19 cellular contexts compared by ENCODE assay signal in the genomic region with DNA sequence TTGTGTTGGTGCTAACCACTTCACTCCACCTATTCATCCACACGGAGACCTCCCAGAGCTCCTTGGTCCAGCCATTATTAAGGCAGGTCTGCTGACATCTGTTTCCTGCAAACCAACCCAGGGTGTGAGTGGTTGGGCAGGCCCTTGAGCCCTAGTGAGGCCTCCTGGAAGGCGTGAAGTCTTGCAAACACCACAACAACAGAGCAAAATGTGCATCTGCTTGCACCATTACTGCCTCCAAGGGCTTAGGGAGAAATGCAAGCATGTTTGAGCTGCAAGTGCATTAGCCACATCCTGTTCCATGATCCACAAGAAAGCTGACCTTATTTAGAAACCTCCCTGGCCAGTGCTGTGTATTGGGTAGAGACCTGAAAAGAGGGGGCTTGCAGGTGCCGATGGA.
DNase-seq lines count a peak whose midpoint lies in the region; ATAC-seq, FAIRE-seq and TF ChIP-seq lines count a peak whose summit lies in the region.
"Had no signal": no experiment of that assay in that cellular context is flagged by ENCODE, and none has a peak within 500 bp of the region (broad histone marks: within the 10 kb centered on the region; RNA-seq: fewer than 3 reads in every experiment).

No MANE protein-coding gene starts in this region.

- POLR2A ChIA-PET in HEK293 (lab: Yijun Ruan, JAX) = no interaction called here
- POLR2A ChIA-PET in H1 (lab: Charles Lee; ENCODE audit: partially characterized antibody) = no interaction called here

- no peak overlapping the region for H2BK20ac ChIP-seq in H1 (ENCODE audit: low read length)

- WGBS in H1 (ENCODE audit: extremely low coverage in 1 of 2, insufficient coverage in 1 of 2, insufficient read length in 1 of 2, insufficient replicate concordance in 2 of 2, low coverage in 1 of 2, low lambda C conversion rate in 2 of 2, missing lambda C conversion rate in 1 of 2), 2 experiments = 87% methylated on average over 3 of the region's 3 CpGs; no CpG with 5 or more reads in 1 of the 2 experiments

- H3K9me3 ChIP-seq in HEK293 (ENCODE audit: control insufficient read depth, insufficient read depth, low read depth, low read length) (no peaks in the 10 kb centered on the region), H1 (ENCODE audit: insufficient read depth in 2 of 2, low read depth in 1 of 2, low read length in 1 of 2) (no peaks in the 10 kb centered on the region)
- H3K9me3 ChIP-seq: A549, HAP-1 had no signal

- H3K27ac ChIP-seq in HEK293 (ENCODE audit: extremely low read depth, low read depth, low read length) (no peak overlapping the region), H1 (ENCODE audit: low read depth, low read length) (no peak overlapping the region)
- H3K27ac ChIP-seq: A549 had no signal

- H2BK120ac ChIP-seq in H1 (replicated peaks; ENCODE audit: low read depth, low read length) = no peak overlapping the region

- no peak overlapping the region for H3K23ac ChIP-seq in H1 (ENCODE audit: insufficient read length)

- H3K4me3 Mint-ChIP-seq in stimulated activated effector memory CD8-positive, alpha-beta T cell treated with anti-CD3 and anti-CD28 coated beads, Interleukin-12 subunit alpha, Interleukin-12 subunit beta, amount 100 ng/mL, for 72 hours = no peak overlapping the region
- no peak overlapping the region for H3K4me3 Mint-ChIP-seq in CD14-positive monocyte
- H3K4me3 Mint-ChIP-seq: CD4-positive, alpha-beta T cell; HFFc6 had no signal

- H3K9me3 Mint-ChIP-seq in stimulated activated effector memory CD8-positive, alpha-beta T cell treated with anti-CD3 and anti-CD28 coated beads, Interleukin-12 subunit alpha, Interleukin-12 subunit beta, amount 100 ng/mL, for 72 hours = peaks cover 3% of the 10 kb centered on the region
- peaks cover 0 to 2% (median 0%) of the 10 kb centered on the region in 7 donors for H3K9me3 Mint-ChIP-seq in CD14-positive monocyte
- H3K9me3 Mint-ChIP-seq: CD4-positive, alpha-beta T cell had no signal

- H3K27me3 Mint-ChIP-seq in CD14-positive monocyte (ENCODE audit: low read depth in 3 of 3) = peaks cover 2 to 7% (median 2%) of the 10 kb centered on the region in 3 donors
- H3K27me3 Mint-ChIP-seq: CD4-positive, alpha-beta T cell had no signal

- no peak overlapping the region for H3K56ac ChIP-seq in H1 (replicated peaks; ENCODE audit: insufficient read length, low read depth, low read length)

- TF ChIP-seq CTCF in HEK293 (tag by site-specific recombination; IDR thresholded peaks at IDR 0.05) (no peak), H1 (IDR thresholded peaks at IDR 0.05; ENCODE audit: control extremely low read depth in 1 of 3, insufficient read depth in 1 of 3, low read depth in 1 of 3, low read length in 3 of 3) (no peak), CD14-positive monocyte (IDR thresholded peaks at IDR 0.05) (no peak)

- H2BK12ac ChIP-seq in H1 (ENCODE audit: low read depth, low read length) = no peak overlapping the region

- intact Hi-C loops in cardiac septum (cut with DNase I) (no loop called here), left ventricle myocardium superior (cut with micrococcal nuclease) (no loop called here), CD14-positive monocyte (cut with micrococcal nuclease) (no loop called here)

- H3K4me3 ChIP-seq in HEK293 (ENCODE audit: low read depth, low read length) (no peak overlapping the region), H1 (ENCODE audit: extremely low read depth in 1 of 4, insufficient read depth in 2 of 4, low read depth in 3 of 4, low read length in 4 of 4) (no peak overlapping the region)
- H3K4me3 ChIP-seq: A549, HAP-1 had no signal

- no peaks in the 10 kb centered on the region for H4K20me1 ChIP-seq in H1 (replicated peaks in 1 of 2; ENCODE audit: control insufficient read depth in 1 of 2, insufficient read depth in 2 of 2, low read length in 2 of 2)

- ATAC-seq in left ventricle myocardium superior = no peak
- ATAC-seq in stimulated activated effector memory CD8-positive, alpha-beta T cell treated with anti-CD3 and anti-CD28 coated beads, Interleukin-12 subunit alpha, Interleukin-12 subunit beta, amount 100 ng/mL, for 72 hours = peak; percentile 3
- ATAC-seq: A549 had no signal

- H2BK15ac ChIP-seq in H1 (ENCODE audit: low read length) = 0 out of 2 replicates have a peak overlapping the region, but pooled peaks have one; percentile 9

- no peak overlapping the region for H4K8ac ChIP-seq in H1 (ENCODE audit: extremely low read depth, insufficient read depth, low read length)

- H2AK5ac ChIP-seq in H1 (ENCODE audit: low read depth, low read length) = no peak overlapping the region

- H3K4me1 ChIP-seq in HEK293 (ENCODE audit: control insufficient read depth, insufficient read depth, low read length) = no peaks in the 10 kb centered on the region
- no peaks in the 10 kb centered on the region for H3K4me1 ChIP-seq in H1 (replicated peaks in 1 of 4; ENCODE audit: control insufficient read depth in 3 of 4, insufficient read depth in 4 of 4, low read length in 3 of 4)
- H3K4me1 ChIP-seq: A549, HAP-1 had no signal

- no peak for TF ChIP-seq EP300 in H1 (IDR thresholded peaks at IDR 0.05; ENCODE audit: borderline replicate concordance in 1 of 2, low read depth in 2 of 2, low read length in 2 of 2)

- H3K27me3 ChIP-seq in H1 (replicated peaks in 1 of 4; ENCODE audit: control insufficient read depth in 3 of 4, extremely low read depth in 1 of 4, insufficient read depth in 3 of 4, low read length in 3 of 4) = no peaks in the 10 kb centered on the region

- no peak for TF ChIP-seq RAD21 in H1 (IDR thresholded peaks at IDR 0.05 in 1 of 2, conservative IDR thresholded peaks at IDR 0.05 in 1 of 2; ENCODE audit: low read depth in 2 of 2, low read length in 2 of 2)

- H4K5ac ChIP-seq in H1 (ENCODE audit: insufficient read length, low read depth, low read length) = no peak overlapping the region

- FAIRE-seq in H1 (lab: Jason Lieb, UNC) = no peak
- FAIRE-seq: A549 had no signal

- peaks cover 10% of the 10 kb centered on the region for H3K4me1 Mint-ChIP-seq in stimulated activated effector memory CD8-positive, alpha-beta T cell treated with anti-CD3 and anti-CD28 coated beads, Interleukin-12 subunit alpha, Interleukin-12 subunit beta, amount 100 ng/mL, for 72 hours
- no peaks in the 10 kb centered on the region for H3K4me1 Mint-ChIP-seq in CD14-positive monocyte

- no peak overlapping the region for H3K18ac ChIP-seq in H1 (ENCODE audit: extremely low read depth, low read length)

- H3K4me2 ChIP-seq in H1 (ENCODE audit: insufficient read depth in 1 of 2, low read depth in 2 of 2, low read length in 2 of 2) = no peak overlapping the region
- H3K4me2 ChIP-seq: A549 had no signal

- H3K4ac ChIP-seq in H1 (replicated peaks; ENCODE audit: insufficient read length, low read depth, low read length) = no peak overlapping the region

- H3K36me3 Mint-ChIP-seq in stimulated activated effector memory CD8-positive, alpha-beta T cell treated with anti-CD3 and anti-CD28 coated beads, Interleukin-12 subunit alpha, Interleukin-12 subunit beta, amount 100 ng/mL, for 72 hours = no peaks in the 10 kb centered on the region
- no peaks in the 10 kb centered on the region for H3K36me3 Mint-ChIP-seq in CD14-positive monocyte

- CTCF ChIA-PET in HEK293 (lab: Yijun Ruan, JAX) = interaction anchor here (0.6 kb wide), 1 partner anchor 39 kb away, joined by 3 read pairs; no protein-coding TSS in a partner anchor
- CTCF ChIA-PET in H1 (lab: Charles Lee; ENCODE audit: partially characterized antibody) = interaction anchor here (0.6 to 1.4 kb wide), 3 partner anchors 47 to 1314 kb away, joined by 3 read pairs; no protein-coding TSS in a partner anchor

- no peaks in the 10 kb centered on the region for H3K23me2 ChIP-seq in H1 (ENCODE audit: low read depth, low read length)

- H3K36me3 ChIP-seq in HEK293 (ENCODE audit: control insufficient read depth in 2 of 2, insufficient read depth in 1 of 2, low read length in 2 of 2) = no peaks in the 10 kb centered on the region
- H3K36me3 ChIP-seq in H1 (ENCODE audit: control insufficient read depth in 2 of 4, insufficient read depth in 4 of 4, low read length in 3 of 4) = no peaks in the 10 kb centered on the region
- H3K36me3 ChIP-seq: HAP-1 had no signal

- H3K79me2 ChIP-seq in H1 (ENCODE audit: control insufficient read depth in 1 of 2, insufficient read depth in 2 of 2, low read length in 2 of 2) = no peaks in the 10 kb centered on the region

- H3K14ac ChIP-seq in H1 (ENCODE audit: insufficient read length) = no peak overlapping the region

- DNase-seq in cardiac septum (ENCODE audit: low spot score) = peak; percentile 70
- DNase-seq in left ventricle myocardium superior = no peak
- DNase-seq in H1 (ENCODE audit: low read depth in 1 of 2, low spot score in 2 of 2) = no peak
- DNase-seq in stimulated activated effector memory CD8-positive, alpha-beta T cell treated with anti-CD3 and anti-CD28 coated beads, Interleukin-12 subunit alpha, Interleukin-12 subunit beta, amount 100 ng/mL, for 72 hours (ENCODE audit: low spot score in 2 of 2) = no peak
- no peak for DNase-seq in HT-29 (ENCODE audit: low spot score)
- DNase-seq in NCI-H1105 (lab: John Stamatoyannopoulos, UW) = no peak
- no peak for DNase-seq in CD14-positive monocyte (ENCODE audit: low spot score)
- DNase-seq: Calu3; CD4-positive, alpha-beta T cell; DMS 273 treated with DMSO at 0.1 percent for 48 hours; DMS79 treated with DMSO at 0.1 percent for 48 hours; GF-D8; GOT3; HFFc6; Kasumi-1; KBM-7 had no signal

- H4K91ac ChIP-seq in H1 (replicated peaks; ENCODE audit: insufficient read length, low read length) = no peak overlapping the region

- no peak overlapping the region for H2AFZ ChIP-seq in H1 (ENCODE audit: low read length)

- no peak overlapping the region for H3K27ac Mint-ChIP-seq in stimulated activated effector memory CD8-positive, alpha-beta T cell treated with anti-CD3 and anti-CD28 coated beads, Interleukin-12 subunit alpha, Interleukin-12 subunit beta, amount 100 ng/mL, for 72 hours
- no peak overlapping the region for H3K27ac Mint-ChIP-seq in CD14-positive monocyte
- H3K27ac Mint-ChIP-seq: CD4-positive, alpha-beta T cell; HFFc6 had no signal

- no peak overlapping the region for H3K9ac ChIP-seq in H1 (replicated peaks in 1 of 4; ENCODE audit: extremely low read depth in 1 of 4, low read depth in 3 of 4, low read length in 3 of 4)

- no peaks in the 10 kb centered on the region for H3K79me1 ChIP-seq in H1 (ENCODE audit: low read depth, low read length)

- H2BK5ac ChIP-seq in H1 (ENCODE audit: low read depth, low read length) = no peak overlapping the region

- TF ChIP-seq POLR2A in H1 (IDR thresholded peaks at IDR 0.05; ENCODE audit: control extremely low read depth in 1 of 2, low read depth in 2 of 2, low read length in 2 of 2) = no peak

TF ChIP-seq in HEK293, 187 proteins besides CTCF, POLR2A, EP300 and RAD21 (continues in another document):
- no peak for TF ChIP-seq ZNF133 (tag by site-specific recombination; IDR thresholded peaks at IDR 0.05)
